ENCODE assay signal across 9 cellular contexts in genomic region chr2:136305517-136306192, GRCh38.
A peak's percentile ranks its signal among the peaks of the same experiment; 100 is the strongest.
DNase-seq lines count a peak whose midpoint lies in the region; ATAC-seq and TF ChIP-seq lines count a peak whose summit lies in the region.
"Had no signal": no experiment of that assay in that cellular context is flagged by ENCODE, and none has a peak within 500 bp of the region (broad histone marks: within the 10 kb centered on the region; RNA-seq: fewer than 3 reads in every experiment).

No MANE protein-coding gene starts in this region.

- no peaks in the 10 kb centered on the region for H3K79me1 ChIP-seq in H9 (ENCODE audit: insufficient read depth, low read depth, low read length, poor library complexity, severe bottlenecking)

- H3K4me3 Mint-ChIP-seq in activated naive CD8-positive, alpha-beta T cell treated with anti-CD3 and anti-CD28 coated beads for 36 hours = no peak overlapping the region
- no peak overlapping the region for H3K4me3 Mint-ChIP-seq in H9
- H3K4me3 Mint-ChIP-seq: dendritic cell treated with granulocyte-macrophage colony-stimulating factor and Interleukin-4, amounts not matched to agents 40 ng/mL and 50 ng/mL, for 4 days had no signal

- H2AK5ac ChIP-seq in H9 (ENCODE audit: insufficient read length, low read length) = no peak overlapping the region

- H3K23ac ChIP-seq in H9 (ENCODE audit: insufficient read length, low read depth, low read length) = no peak overlapping the region

- no peak overlapping the region for H4K91ac ChIP-seq in H9 (ENCODE audit: insufficient read length, low read depth, low read length)

- TF ChIP-seq CTCF in OCI-LY1 (IDR thresholded peaks at IDR 0.05; ENCODE audit: low read length) (no peak), H9 (conservative IDR thresholded peaks at IDR 0.05) (no peak), left ventricle myocardium inferior (IDR thresholded peaks at IDR 0.05; ENCODE audit: borderline replicate concordance) (no peak)

- no peak overlapping the region for H3K4me2 ChIP-seq in OCI-LY1 (ENCODE audit: low read length)
- no peak overlapping the region for H3K4me2 ChIP-seq in H9 (ENCODE audit: insufficient read depth, insufficient read length, low read length)

- H3K4me1 Mint-ChIP-seq in activated naive CD8-positive, alpha-beta T cell treated with anti-CD3 and anti-CD28 coated beads for 36 hours = peaks cover 26% of the 10 kb centered on the region
- H3K4me1 Mint-ChIP-seq in H9 = peaks cover 5% of the 10 kb centered on the region in 2 experiments

- H4K20me1 ChIP-seq in OCI-LY1 (ENCODE audit: insufficient read depth, low read length) (no peaks in the 10 kb centered on the region), H9 (ENCODE audit: control insufficient read depth, insufficient read depth, insufficient read length) (no peaks in the 10 kb centered on the region)

- H3F3A ChIP-seq in OCI-LY1 (ENCODE audit: insufficient read depth, low read length) = 0 out of 2 replicates have a peak, but pooled peaks cover 3% of the 10 kb centered on the region

- H3K36me3 ChIP-seq in OCI-LY1 (ENCODE audit: insufficient read depth, low read length) = no peaks in the 10 kb centered on the region
- H3K36me3 ChIP-seq in left ventricle myocardium inferior = no peaks in the 10 kb centered on the region

- no peaks in the 10 kb centered on the region for H3K27me3 Mint-ChIP-seq in activated naive CD8-positive, alpha-beta T cell treated with anti-CD3 and anti-CD28 coated beads for 36 hours
- no peaks in the 10 kb centered on the region; the same call in 1 of the 2 replicates for H3K27me3 Mint-ChIP-seq in H9 (ENCODE audit: low read depth)
- H3K27me3 Mint-ChIP-seq: dendritic cell treated with granulocyte-macrophage colony-stimulating factor and Interleukin-4, amounts not matched to agents 40 ng/mL and 50 ng/mL, for 4 days had no signal

- H2BK12ac ChIP-seq in H9 (ENCODE audit: insufficient read length, low read depth, low read length) = no peak overlapping the region

- intact Hi-C loops in left ventricle myocardium inferior (cut with micrococcal nuclease) = no loop called here

- no peak overlapping the region for H3K4ac ChIP-seq in H9 (ENCODE audit: low read depth, low read length)

- H2BK15ac ChIP-seq in H9 (ENCODE audit: low read depth, low read length) = no peak overlapping the region

- no peak overlapping the region for H3T11ph ChIP-seq in H9 (ENCODE audit: low read length)

- peaks cover 1% of the 10 kb centered on the region for H3K9me3 Mint-ChIP-seq in activated naive CD8-positive, alpha-beta T cell treated with anti-CD3 and anti-CD28 coated beads for 36 hours
- no peaks in the 10 kb centered on the region for H3K9me3 Mint-ChIP-seq in H9
- H3K9me3 Mint-ChIP-seq: dendritic cell treated with granulocyte-macrophage colony-stimulating factor and Interleukin-4, amounts not matched to agents 40 ng/mL and 50 ng/mL, for 4 days had no signal

- H3K14ac ChIP-seq in H9 (ENCODE audit: insufficient read depth, low read length) = no peak overlapping the region

- H3K9ac ChIP-seq in OCI-LY1 (ENCODE audit: low read length) (no peak overlapping the region), H9 (ENCODE audit: extremely low read depth, insufficient read length, low read length) (no peak overlapping the region)

- H3K9me3 ChIP-seq in OCI-LY1 (ENCODE audit: low read length) (no peaks in the 10 kb centered on the region), H9 (ENCODE audit: control insufficient read depth, low read depth, low read length) (no peaks in the 10 kb centered on the region), left ventricle myocardium inferior (replicated peaks) (no peaks in the 10 kb centered on the region)

- no peak overlapping the region for H2BK120ac ChIP-seq in H9 (ENCODE audit: low read depth, low read length, poor library complexity, severe bottlenecking)

- no peaks in the 10 kb centered on the region for H3K23me2 ChIP-seq in H9 (ENCODE audit: insufficient read length, low read depth, low read length, poor library complexity, severe bottlenecking)

- H2BK5ac ChIP-seq in H9 (ENCODE audit: insufficient read length, low read length) = no peak overlapping the region

- no peak overlapping the region for H2BK20ac ChIP-seq in H9 (ENCODE audit: low read depth, low read length, poor library complexity, severe bottlenecking)

- no peak overlapping the region for H4K5ac ChIP-seq in H9 (ENCODE audit: insufficient read length, low read depth, low read length)

- H3K27ac ChIP-seq in OCI-LY1 (ENCODE audit: low read depth, low read length, poor library complexity, severe bottlenecking) (peak overlapping the region; percentile 28), H9 (ENCODE audit: insufficient read length, low read depth, low read length) (no peak overlapping the region), left ventricle myocardium inferior (replicated peaks) (no peak overlapping the region)

- ATAC-seq in GM18520 (IDR thresholded peaks at IDR 0.05; ENCODE audit: unreplicated experiment) = peak; percentile 97
- peak; percentile 93 for ATAC-seq in HG02870 (IDR thresholded peaks at IDR 0.05; ENCODE audit: unreplicated experiment)
- peak; percentile 99 for ATAC-seq in stimulated activated naive CD8-positive, alpha-beta T cell treated with anti-CD3 and anti-CD28 coated beads, Interleukin-15, Interleukin-2, amounts not matched to agents 100 U/mL and 50 U/mL, for 24 hours

- H3K4me1 ChIP-seq in OCI-LY1 (ENCODE audit: insufficient read depth, low read length, severe bottlenecking) (peaks cover 21% of the 10 kb centered on the region), H9 (ENCODE audit: insufficient read depth, low read length) (no peaks in the 10 kb centered on the region), left ventricle myocardium inferior (no peaks in the 10 kb centered on the region)

- H3K36me3 Mint-ChIP-seq in activated naive CD8-positive, alpha-beta T cell treated with anti-CD3 and anti-CD28 coated beads for 36 hours = no peaks in the 10 kb centered on the region
- no peaks in the 10 kb centered on the region for H3K36me3 Mint-ChIP-seq in H9 (ENCODE audit: insufficient read depth in 1 of 3, low read depth in 3 of 3)

- H3K79me2 ChIP-seq in OCI-LY1 (ENCODE audit: insufficient read depth, low read length) (no peaks in the 10 kb centered on the region), H9 (ENCODE audit: insufficient read depth, low read length) (no peaks in the 10 kb centered on the region)

- H3K56ac ChIP-seq in H9 (ENCODE audit: insufficient read length, low read depth, low read length) = no peak overlapping the region

- no peaks in the 10 kb centered on the region for H3K27me3 ChIP-seq in OCI-LY1 (ENCODE audit: insufficient read depth, low read length)
- no peaks in the 10 kb centered on the region for H3K27me3 ChIP-seq in H9 (ENCODE audit: insufficient read depth, low read length)
- peaks cover 25% of the 10 kb centered on the region for H3K27me3 ChIP-seq in left ventricle myocardium inferior (ENCODE audit: low read depth)

- peak; percentile 70 for DNase-seq in activated naive CD8-positive, alpha-beta T cell treated with anti-CD3 and anti-CD28 coated beads for 36 hours
- DNase-seq in stimulated activated naive CD8-positive, alpha-beta T cell treated with anti-CD3 and anti-CD28 coated beads, Interleukin-15, Interleukin-2, amounts not matched to agents 100 U/mL and 50 U/mL, for 24 hours = peak; percentile 73
- DNase-seq in H9 = no peak
- DNase-seq in NCI-H2029 (lab: John Stamatoyannopoulos, UW) = no peak
- DNase-seq in left ventricle myocardium inferior = no peak

- no peaks in the 10 kb centered on the region for H3K9me2 ChIP-seq in OCI-LY1 (ENCODE audit: low read depth, low read length)

- no peak overlapping the region for H4K8ac ChIP-seq in H9 (replicated peaks; ENCODE audit: insufficient read length, low read depth, low read length)

- WGBS in H9 (ENCODE audit: extremely low coverage, insufficient read length, low lambda C conversion rate) = no CpG with 5 or more reads among the region's 7 CpGs

- H2AFZ ChIP-seq in OCI-LY1 (ENCODE audit: low read length) = peak overlapping the region; percentile 50; the same call in 1 of the 2 replicates
- H2AFZ ChIP-seq in H9 (ENCODE audit: low read length) = no peak overlapping the region

- H3K4me3 ChIP-seq in OCI-LY1 (ENCODE audit: low read depth, low read length, poor library complexity, severe bottlenecking) (no peak overlapping the region), left ventricle myocardium inferior (no peak overlapping the region)

- H3K27ac Mint-ChIP-seq in activated naive CD8-positive, alpha-beta T cell treated with anti-CD3 and anti-CD28 coated beads for 36 hours = peak overlapping the region; percentile 77
- no peak overlapping the region for H3K27ac Mint-ChIP-seq in H9
- H3K27ac Mint-ChIP-seq: dendritic cell treated with granulocyte-macrophage colony-stimulating factor and Interleukin-4, amounts not matched to agents 40 ng/mL and 50 ng/mL, for 4 days had no signal

- no peak overlapping the region for H3K18ac ChIP-seq in H9 (ENCODE audit: insufficient read length, low read depth, low read length)

Comparison
In these comparisons a context has a peak if more than half of its experiments do, and no peak if none do; other contexts are left out.
1. DNase-seq: peak in activated naive CD8-positive, alpha-beta T cell treated with anti-CD3 and anti-CD28 coated beads for 36 hours (single experiment) and stimulated activated naive CD8-positive, alpha-beta T cell treated with anti-CD3 and anti-CD28 coated beads, Interleukin-15, Interleukin-2, amounts not matched to agents 100 U/mL and 50 U/mL, for 24 hours (single experiment); none in H9 (single experiment), NCI-H2029 (single experiment) and left ventricle myocardium inferior (single experiment).
2. Peak in every context shown above with its lines, with median percentiles within 50 percentile points of each other: ATAC-seq.